In genomic region chr4:74800310-74800709, GRCh38 we compare ENCODE assay signal across 29 cellular contexts. TPM values are rescaled to one million over a fixed set of nuclear protein-coding genes. Genes with fewer than 3 reads are reported as not detected.
"Had no signal": no experiment of that assay in that cellular context is flagged by ENCODE, and none has a peak within 500 bp of the region (broad histone marks: within the 10 kb centered on the region; RNA-seq: fewer than 3 reads in every experiment).

No MANE protein-coding gene starts in this region.

- H3K27me3 ChIP-seq: dorsolateral prefrontal cortex, esophagus squamous epithelium, gastrocnemius medialis had no signal

- DNase-seq: dermis blood vessel endothelial cell; dorsolateral prefrontal cortex; effector CD8-positive, alpha-beta T cell; effector memory CD8-positive, alpha-beta T cell; endodermal cell; erythroblast; esophagus squamous epithelium; foreskin fibroblast; foreskin melanocyte; gastrocnemius medialis; glutamatergic neuron; head of caudate nucleus; heart right ventricle; hippocampal formation; left cardiac atrium; left lung; left ventricle myocardium superior; mammary epithelial cell; mesendoderm; midbrain; naive thymus-derived CD4-positive, alpha-beta T cell had no signal

- ATAC-seq: effector memory CD8-positive, alpha-beta T cell; esophagus mucosa; gastrocnemius medialis; heart right ventricle; left cardiac atrium; left lung; left ventricle myocardium superior; naive thymus-derived CD4-positive, alpha-beta T cell had no signal

- H3K9me3 ChIP-seq: esophagus squamous epithelium, gastrocnemius medialis, heart right ventricle, left lung had no signal

- H3K4me1 ChIP-seq: gastrocnemius medialis, heart right ventricle, left lung had no signal

- FAIRE-seq: colon, endometrium, islet of Langerhans, keratinocyte had no signal

- H3K4me3 ChIP-seq: coronary artery, dorsolateral prefrontal cortex, esophagus squamous epithelium, gastrocnemius medialis, heart right ventricle, left lung, lung had no signal

- H3K36me3 ChIP-seq: esophagus squamous epithelium, gastrocnemius medialis, heart right ventricle, left lung had no signal

- H3K27ac ChIP-seq: coronary artery, dorsolateral prefrontal cortex, epithelial cell of prostate, esophagus squamous epithelium, gastrocnemius medialis, heart right ventricle, left lung had no signal

RNA-seq across cellular contexts. Expression of gene BTC, which starts 6.0 kb away (rescaled TPM):
- total RNA-seq: naive thymus-derived CD4-positive, alpha-beta T cell had no signal
- polyA plus RNA-seq: naive thymus-derived CD4-positive, alpha-beta T cell had no signal
